In the genomic region with DNA sequence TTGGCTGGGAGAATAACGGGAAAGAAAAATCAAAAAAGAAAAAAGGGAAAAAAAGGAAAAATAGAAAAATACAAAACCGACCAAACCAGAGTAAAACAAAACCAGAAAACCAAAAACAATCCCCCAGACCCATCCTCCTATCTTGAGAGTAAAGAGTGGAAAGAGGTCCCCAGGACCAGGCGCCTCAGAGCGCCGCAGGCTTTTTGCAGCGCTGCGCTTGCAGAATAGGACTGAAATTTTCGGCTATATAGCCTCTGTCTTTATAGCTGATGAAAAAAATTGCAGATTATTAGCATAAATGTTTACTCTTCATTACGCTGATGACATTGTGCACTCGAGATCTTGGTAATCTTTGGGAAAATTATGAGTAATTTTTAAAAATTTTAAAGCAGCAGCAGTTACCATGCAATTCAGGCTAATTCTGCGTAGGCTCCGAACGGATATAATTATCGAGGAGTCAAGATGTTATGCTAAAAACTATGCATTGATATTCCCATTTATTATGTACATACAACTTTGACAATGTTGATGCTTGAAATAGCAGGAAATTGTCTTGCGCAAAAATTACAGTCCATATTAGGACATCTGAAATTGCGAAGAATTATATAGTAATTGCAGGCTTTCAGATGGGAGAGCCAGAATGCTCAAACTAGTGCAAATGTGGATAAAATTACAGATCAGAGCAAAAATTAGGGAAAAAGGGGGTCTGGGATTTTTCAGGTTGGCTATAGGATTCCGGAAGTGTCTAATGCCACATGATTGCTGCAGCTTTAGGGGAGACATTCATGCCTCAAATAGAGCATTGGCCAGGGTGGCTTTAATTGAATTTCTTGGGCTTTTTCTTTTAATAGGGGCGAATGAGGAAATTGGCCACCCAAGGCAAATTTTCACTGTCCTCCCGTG, we compare ENCODE assay signal across 1 cellular context.
TF ChIP-seq lines count a peak whose summit lies in the region.

No MANE protein-coding gene starts in this region.

TF ChIP-seq in GM12878, 131 proteins besides CTCF, POLR2A, EP300 and RAD21:
- TF ChIP-seq RELA (IDR thresholded peaks at IDR 0.05; ENCODE audit: borderline replicate concordance, partially characterized antibody) (no peak), SMAD5 (IDR thresholded peaks at IDR 0.05; ENCODE audit: low read depth) (no peak), SREBF1 (IDR thresholded peaks at IDR 0.05; ENCODE audit: low read length) (no peak), WRNIP1 (IDR thresholded peaks at IDR 0.05; ENCODE audit: borderline replicate concordance, low read depth, low read length) (no peak), ATF7 (IDR thresholded peaks at IDR 0.05; ENCODE audit: low read depth) (no peak), CREB1 (IDR thresholded peaks at IDR 0.05; ENCODE audit: low read depth) (no peak), CHD4 (IDR thresholded peaks at IDR 0.05) (no peak), GATAD2B (conservative IDR thresholded peaks at IDR 0.05; ENCODE audit: low read depth) (no peak), BCL11A (IDR thresholded peaks at IDR 0.05; ENCODE audit: low read depth, low read length) (no peak), EED (IDR thresholded peaks at IDR 0.05; ENCODE audit: low read depth) (no peak), DPF2 (IDR thresholded peaks at IDR 0.05) (no peak), SPI1 (IDR thresholded peaks at IDR 0.05; ENCODE audit: borderline replicate concordance, insufficient read depth, low read depth, low read length) (no peak)
- TF ChIP-seq, protein P1, sequence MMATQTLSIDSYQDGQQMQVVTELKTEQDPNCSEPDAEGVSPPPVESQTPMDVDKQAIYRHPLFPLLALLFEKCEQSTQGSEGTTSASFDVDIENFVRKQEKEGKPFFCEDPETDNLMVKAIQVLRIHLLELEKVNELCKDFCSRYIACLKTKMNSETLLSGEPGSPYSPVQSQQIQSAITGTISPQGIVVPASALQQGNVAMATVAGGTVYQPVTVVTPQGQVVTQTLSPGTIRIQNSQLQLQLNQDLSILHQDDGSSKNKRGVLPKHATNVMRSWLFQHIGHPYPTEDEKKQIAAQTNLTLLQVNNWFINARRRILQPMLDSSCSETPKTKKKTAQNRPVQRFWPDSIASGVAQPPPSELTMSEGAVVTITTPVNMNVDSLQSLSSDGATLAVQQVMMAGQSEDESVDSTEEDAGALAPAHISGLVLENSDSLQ (IDR thresholded peaks at IDR 0.05), result no peak
